9 cellular contexts compared by ENCODE assay signal in genomic region chr5:170861855-170862766, GRCh38. TPM values are rescaled to one million over a fixed set of nuclear protein-coding genes. Genes with fewer than 3 reads are reported as not detected.
DNase-seq lines count a peak whose midpoint lies in the region; ATAC-seq and TF ChIP-seq lines count a peak whose summit lies in the region.
"Had no signal": no experiment of that assay in that cellular context is flagged by ENCODE, and none has a peak within 500 bp of the region (broad histone marks: within the 10 kb centered on the region; RNA-seq: fewer than 3 reads in every experiment).

RANBP17 (plus strand) TSS chr5:170862018.

- TF ChIP-seq POLR2A in HCT116 (IDR thresholded peaks at IDR 0.05; ENCODE audit: borderline replicate concordance, extremely low read depth, insufficient read depth, insufficient read length) (no peak), testis (IDR thresholded peaks at IDR 0.05) (no peak)

- H3K4me3 ChIP-seq in ACC112 (ENCODE audit: low read depth, low read length): peak within 1 kb of the TSS; percentile 78
- H3K4me3 ChIP-seq in HCT116 (replicated peaks in 1 of 2; ENCODE audit: low read depth in 1 of 2, low read length in 2 of 2): peak within 1 kb of the TSS; percentile 68 to 78
- peak within 1 kb of the TSS; percentile 86 for H3K4me3 ChIP-seq in PC-9
- peak within 1 kb of the TSS; percentile 90 for H3K4me3 ChIP-seq in endodermal cell (ENCODE audit: low read length)
- H3K4me3 ChIP-seq in testis: peak within 1 kb of the TSS; percentile 66 to 84
- H3K4me3 ChIP-seq: GM12878 had no signal

- RAD21 ChIA-PET in HCT116 (lab: Charles Lee; ENCODE audit: low non-redundant PET in 1 of 2, low total read pairs in 2 of 2, uncharacterized antibody in 2 of 2, unreplicated experiment in 2 of 2): no interaction called here

- H3K9me3 ChIP-seq in HCT116 (ENCODE audit: control insufficient read depth in 1 of 2, insufficient read depth in 1 of 2, low read depth in 1 of 2, low read length in 2 of 2): peaks cover 3 to 13% of the 10 kb centered on the region in 2 experiments; a peak in 2 of 4 replicates
- H3K9me3 ChIP-seq in PC-9 (ENCODE audit: insufficient read depth, low read depth): peaks cover 11% of the 10 kb centered on the region; the same call in 1 of the 2 replicates
- peaks cover 20% of the 10 kb centered on the region for H3K9me3 ChIP-seq in endodermal cell (ENCODE audit: control insufficient read depth, low read length)
- H3K9me3 ChIP-seq in testis: no peaks in the 10 kb centered on the region

- BruUV-seq in HCT116 (replicated peaks; lab: Mats Ljungman, UMichigan) (no TSS peak), PC-9 (replicated peaks; lab: Mats Ljungman, UMichigan) (no TSS peak)

- TF ChIP-seq CTCF in HCT116 (IDR thresholded peaks at IDR 0.05 in 2 of 3, conservative IDR thresholded peaks at IDR 0.05 in 1 of 3; ENCODE audit: borderline replicate concordance in 1 of 3, insufficient read depth in 1 of 3, low read depth in 2 of 3, low read length in 2 of 3): no peak
- TF ChIP-seq CTCF in PC-9 (conservative IDR thresholded peaks at IDR 0.05): no peak
- TF ChIP-seq CTCF in endodermal cell (conservative IDR thresholded peaks at IDR 0.05): no peak
- TF ChIP-seq CTCF in testis (IDR thresholded peaks at IDR 0.05): no peak

- H3K4me1 ChIP-seq in ACC112 (ENCODE audit: control insufficient read depth, insufficient read depth, low read length, unreplicated experiment) (peaks cover 15% of the 10 kb centered on the region), HCT116 (ENCODE audit: control insufficient read depth in 1 of 2, insufficient read depth in 2 of 2, low read length in 2 of 2) (peaks cover 3 to 14% of the 10 kb centered on the region in 2 experiments; a peak in 2 of 4 replicates), PC-9 (replicated peaks; ENCODE audit: insufficient read depth) (peaks cover 14% of the 10 kb centered on the region), endodermal cell (ENCODE audit: control insufficient read depth, insufficient read depth, low read length) (peaks cover 6% of the 10 kb centered on the region), testis (no peaks in the 10 kb centered on the region)

- H3F3A ChIP-seq in PC-9 (ENCODE audit: insufficient read depth, low read depth): peaks cover 13% of the 10 kb centered on the region

- peaks cover 16% of the 10 kb centered on the region for H3K36me3 Mint-ChIP-seq in endodermal cell (ENCODE audit: low read depth)

- H3K79me2 ChIP-seq in ACC112 (ENCODE audit: control insufficient read depth, insufficient read depth, low read length, unreplicated experiment): peaks cover 40% of the 10 kb centered on the region
- peaks cover 46% of the 10 kb centered on the region for H3K79me2 ChIP-seq in HCT116 (ENCODE audit: insufficient read depth, low read length)
- H3K79me2 ChIP-seq in PC-9 (ENCODE audit: low read depth): peaks cover 46% of the 10 kb centered on the region

- H3K27me3 ChIP-seq in ACC112 (ENCODE audit: insufficient read depth, low read length) (no peaks in the 10 kb centered on the region), HCT116 (ENCODE audit: insufficient read depth, low read length) (no peaks in the 10 kb centered on the region), PC-9 (ENCODE audit: insufficient read depth, low read depth) (no peaks in the 10 kb centered on the region), endodermal cell (ENCODE audit: control insufficient read depth, insufficient read depth, low read length, poor library complexity, severe bottlenecking) (no peaks in the 10 kb centered on the region), testis (no peaks in the 10 kb centered on the region)

- H3K9me2 ChIP-seq in HCT116 (ENCODE audit: insufficient read depth) (no peaks in the 10 kb centered on the region), PC-9 (ENCODE audit: insufficient read depth) (no peaks in the 10 kb centered on the region)

- H4K20me1 ChIP-seq in HCT116 (ENCODE audit: insufficient read depth) (no peaks in the 10 kb centered on the region), PC-9 (ENCODE audit: insufficient read depth) (0 out of 2 replicates have a peak, but pooled peaks cover 4% of the 10 kb centered on the region)

- WGBS in endodermal cell (ENCODE audit: insufficient coverage in 1 of 2, insufficient read length in 1 of 2), 2 experiments: 0% methylated on average over 39 to 109 of the region's 109 CpGs
- 0% methylated on average over 10 to 77 of the region's 109 CpGs for WGBS in testis, 2 donors

- DNase-seq in HCT116 (ENCODE audit: low read depth, low spot score) (peak; percentile 53), PC-9 (peak; percentile 62 to 80), endodermal cell (peak; percentile 95), lung microvascular endothelial cell (ENCODE audit: low read depth in 2 of 2) (peak; percentile 37 to 74), testis (peak; percentile 55)

- H3K9ac ChIP-seq in HCT116 (ENCODE audit: low read length) (peak within 1 kb of the TSS; percentile 77), endodermal cell (ENCODE audit: extremely low read depth, low read length, poor library complexity, severe bottlenecking) (peak within 1 kb of the TSS; percentile 67)

- no peaks in the 10 kb centered on the region for H3K36me3 ChIP-seq in ACC112 (ENCODE audit: insufficient read depth, low read length)
- no peaks in the 10 kb centered on the region for H3K36me3 ChIP-seq in HCT116 (ENCODE audit: control insufficient read depth in 1 of 2, insufficient read depth in 2 of 2, low read length in 2 of 2)
- H3K36me3 ChIP-seq in PC-9 (ENCODE audit: low read depth): no peaks in the 10 kb centered on the region
- H3K36me3 ChIP-seq in endodermal cell (ENCODE audit: control insufficient read depth, insufficient read depth, low read length): no peaks in the 10 kb centered on the region
- H3K36me3 ChIP-seq in testis (ENCODE audit: low read depth, missing control alignments): no peaks in the 10 kb centered on the region

- H3K27ac ChIP-seq in ACC112 (ENCODE audit: low read depth, low read length) (peak within 1 kb of the TSS; percentile 47; the same call in 1 of the 2 replicates), HCT116 (ENCODE audit: low read depth, low read length) (peak within 1 kb of the TSS; percentile 77), PC-9 (0 out of 2 replicates have a peak within 1 kb of the TSS, but pooled peaks have one; percentile 23), endodermal cell (ENCODE audit: low read depth, low read length) (peak within 1 kb of the TSS; percentile 57), testis (peak within 1 kb of the TSS; percentile 81 to 85)

- no peak for TF ChIP-seq RAD21 in HCT116 (IDR thresholded peaks at IDR 0.05; ENCODE audit: low read depth)

- POLR2A ChIA-PET in HCT116 (lab: Charles Lee) (no interaction called here), PC-9 (lab: Charles Lee; ENCODE audit: unreplicated experiment) (no interaction called here)

- H3K4me1 Mint-ChIP-seq in endodermal cell: peaks cover 25% of the 10 kb centered on the region

- H3K4me2 ChIP-seq in HCT116 (ENCODE audit: low read length) (peak within 1 kb of the TSS; percentile 95), PC-9 (peak within 1 kb of the TSS; percentile 91)

- peaks cover 17% of the 10 kb centered on the region for H3K9me3 Mint-ChIP-seq in endodermal cell

- peak; percentile 94 for ATAC-seq in HCT116
- ATAC-seq in GM18867 (IDR thresholded peaks at IDR 0.05; ENCODE audit: unreplicated experiment): no peak
- ATAC-seq in HG03442 (IDR thresholded peaks at IDR 0.05; ENCODE audit: unreplicated experiment): no peak
- ATAC-seq: GM12878 had no signal

- H3K4me3 Mint-ChIP-seq in endodermal cell: peak within 1 kb of the TSS; percentile 75

- H3K27me3 Mint-ChIP-seq in endodermal cell (ENCODE audit: insufficient read depth): peaks cover 15% of the 10 kb centered on the region

- intact Hi-C loops in HCT116 (cut with micrococcal nuclease) (no loop called here), PC-9 (cut with micrococcal nuclease; ENCODE audit: unreplicated experiment) (no loop called here), testis (cut with DNase I; ENCODE audit: low total_unique reads) (no loop called here)

- H2AFZ ChIP-seq in ACC112 (ENCODE audit: low read length, unreplicated experiment): peak within 1 kb of the TSS; percentile 80
- H2AFZ ChIP-seq in HCT116 (ENCODE audit: low read depth, low read length, poor library complexity, severe bottlenecking): peak within 1 kb of the TSS; percentile 13
- peak within 1 kb of the TSS; percentile 98 for H2AFZ ChIP-seq in PC-9

- peak within 1 kb of the TSS; percentile 82 for H3K27ac Mint-ChIP-seq in endodermal cell

- CTCF ChIA-PET in HCT116 (lab: Charles Lee): no interaction called here
- CTCF ChIA-PET in PC-9 (lab: Charles Lee): no interaction called here

TF ChIP-seq in HCT116, 20 proteins besides CTCF, POLR2A, EP300 and RAD21 (continues in another document):
- peak; percentile 30; the same call in 1 of the 2 replicates for TF ChIP-seq SIN3A (IDR thresholded peaks at IDR 0.05; ENCODE audit: low read depth)
- TF ChIP-seq EZH2 (IDR thresholded peaks at IDR 0.05): no peak
- 0 out of 2 replicates have a peak, but pooled peaks have one; percentile 26 for TF ChIP-seq CBX3 (IDR thresholded peaks at IDR 0.05; ENCODE audit: low read depth)
- no peak for TF ChIP-seq SRF (IDR thresholded peaks at IDR 0.05; ENCODE audit: low read depth)
- no peak for TF ChIP-seq TCF7L2 (IDR thresholded peaks at IDR 0.05; ENCODE audit: borderline replicate concordance, extremely low read depth, insufficient read depth, insufficient read length)
- TF ChIP-seq ZBTB33 (IDR thresholded peaks at IDR 0.05; ENCODE audit: extremely low read depth, insufficient replicate concordance, low read length): no peak
- no peak for TF ChIP-seq ELF1 (IDR thresholded peaks at IDR 0.05; ENCODE audit: borderline replicate concordance, low read depth)

RNA-seq across cellular contexts. Expression of gene RANBP17, which starts in this region (rescaled TPM):
- 18.2 TPM for total RNA-seq in HCT116 (2021; ENCODE audit: unreplicated experiment)
- polyA plus RNA-seq in HCT116 (2012): 4.7 and 5.8 TPM in 2 replicates
- 14.5 and 17.0 TPM in 2 replicates for total RNA-seq in PC-9 (2021)
- 10 to 100 TPM; 26.6 to 28.0 TPM for total RNA-seq in endodermal cell
- 10.4 TPM for polyA plus RNA-seq in endodermal cell (2013, experiment 1 of 2)
- 13.1 TPM for polyA plus RNA-seq in endodermal cell (2013, experiment 2 of 2)
- total RNA-seq in lung microvascular endothelial cell: 4.0 and 4.8 TPM in 2 replicates
- total RNA-seq in testis: 10 to 100 TPM; 58.2 to 63.9 TPM
- polyA plus RNA-seq in testis (ENCODE audit: insufficient read depth, low read depth, low replicate concordance): 34.1 TPM
- polyA plus RNA-seq: GM12878 had no signal

Comparison
In these comparisons a context has a peak if more than half of its experiments do, and no peak if none do; other contexts are left out.
1. H2AFZ ChIP-seq: peak in every context shown above with its lines; median percentile 98 in PC-9; 80 in ACC112; 13 in HCT116.
2. H3K27ac ChIP-seq: peak in every context shown above with its lines; median percentile 83 in testis; 77 in HCT116; 57 in endodermal cell; 47 in ACC112; 23 in PC-9.